19 cellular contexts compared by ENCODE assay signal in genomic region chr20:3706774-3707507, GRCh38. TPM values are rescaled to one million over a fixed set of nuclear protein-coding genes. Genes with fewer than 3 reads are reported as not detected.
DNase-seq lines count a peak whose midpoint lies in the region; TF ChIP-seq lines count a peak whose summit lies in the region.
"Had no signal": no experiment of that assay in that cellular context is flagged by ENCODE, and none has a peak within 500 bp of the region (broad histone marks: within the 10 kb centered on the region; RNA-seq: fewer than 3 reads in every experiment).

No MANE protein-coding gene starts in this region.

- H3K4me1 ChIP-seq in GM23248 (ENCODE audit: insufficient read depth) (no peaks in the 10 kb centered on the region; the same call in 1 of the 2 replicates), PC-9 (replicated peaks; ENCODE audit: insufficient read depth) (no peaks in the 10 kb centered on the region)
- H3K4me1 ChIP-seq: prostate gland had no signal

- H3K4me1 Mint-ChIP-seq in glutamatergic neuron (ENCODE audit: low read depth, unreplicated experiment), result no peaks in the 10 kb centered on the region

- no peak overlapping the region for H3K27ac Mint-ChIP-seq in glutamatergic neuron (ENCODE audit: unreplicated experiment)
- H3K27ac Mint-ChIP-seq: activated CD8-positive, alpha-beta memory T cell treated with anti-CD3 and anti-CD28 coated beads, Interleukin-2, amount 10 ng/mL, durations not matched to agents 7 days and 5 days; CD4-positive, alpha-beta T cell; type B pancreatic cell had no signal

- no peak overlapping the region for H3K9ac ChIP-seq in GM23248

- H2AFZ ChIP-seq in GM23248 (no peak overlapping the region), PC-9 (no peak overlapping the region)

- WGBS in GM23248 (ENCODE audit: low coverage in 1 of 2, low lambda C conversion rate in 2 of 2, missing lambda C conversion rate in 2 of 2), 2 experiments, result 60 to 62% methylated on average over 9 to 10 of the region's 10 CpGs

- intact Hi-C loops in PC-9 (cut with micrococcal nuclease; ENCODE audit: unreplicated experiment), result no loop called here

- BruUV-seq in PC-9 (replicated peaks; lab: Mats Ljungman, UMichigan), result no TSS peak

- peaks cover 3% of the 10 kb centered on the region for H3K9me3 Mint-ChIP-seq in glutamatergic neuron (ENCODE audit: unreplicated experiment)
- H3K9me3 Mint-ChIP-seq: CD4-positive, alpha-beta T cell; naive thymus-derived CD4-positive, alpha-beta T cell; type B pancreatic cell had no signal

- H3K36me3 Mint-ChIP-seq in glutamatergic neuron (ENCODE audit: unreplicated experiment), result no peaks in the 10 kb centered on the region
- H3K36me3 Mint-ChIP-seq: activated CD8-positive, alpha-beta memory T cell treated with anti-CD3 and anti-CD28 coated beads, Interleukin-2, amount 10 ng/mL, durations not matched to agents 7 days and 5 days; naive thymus-derived CD4-positive, alpha-beta T cell; type B pancreatic cell had no signal

- H3K9me2 ChIP-seq in GM23248 (ENCODE audit: insufficient read depth) (no peaks in the 10 kb centered on the region), PC-9 (ENCODE audit: insufficient read depth) (no peaks in the 10 kb centered on the region)

- H3K27ac ChIP-seq in GM23248 (no peak overlapping the region), PC-9 (no peak overlapping the region)
- H3K27ac ChIP-seq: cardiac muscle cell, prostate gland, VCaP had no signal

- H3K4me3 Mint-ChIP-seq in glutamatergic neuron (ENCODE audit: unreplicated experiment), result no peak overlapping the region
- H3K4me3 Mint-ChIP-seq: activated CD8-positive, alpha-beta memory T cell treated with anti-CD3 and anti-CD28 coated beads, Interleukin-2, amount 10 ng/mL, durations not matched to agents 7 days and 5 days; CD4-positive, alpha-beta T cell; naive thymus-derived CD4-positive, alpha-beta T cell; type B pancreatic cell had no signal

- CTCF ChIA-PET in PC-9 (lab: Charles Lee), result no interaction called here

- H3F3A ChIP-seq in GM23248 (ENCODE audit: insufficient read depth) (peaks cover 5% of the 10 kb centered on the region; the same call in 1 of the 2 replicates), PC-9 (ENCODE audit: insufficient read depth, low read depth) (no peaks in the 10 kb centered on the region)

- peak; percentile 81 for DNase-seq in GM23248
- peak; percentile 44 to 61 for DNase-seq in PC-9
- DNase-seq in foreskin fibroblast, result peak; percentile 46 to 70
- DNase-seq in retinal pigment epithelial cell (ENCODE audit: low read depth), result peak; percentile 22
- DNase-seq in NCI-H1436 (lab: John Stamatoyannopoulos, UW), result no peak
- no peak for DNase-seq in glutamatergic neuron
- DNase-seq in COR-L47 (lab: John Stamatoyannopoulos, UW), result no peak
- DNase-seq in NCI-H1048 (lab: John Stamatoyannopoulos, UW), result no peak
- DNase-seq: activated CD8-positive, alpha-beta memory T cell treated with anti-CD3 and anti-CD28 coated beads, Interleukin-2, amount 10 ng/mL, durations not matched to agents 7 days and 5 days; activated naive CD4-positive, alpha-beta T cell; CD4-positive, alpha-beta T cell; MV-4-11; naive thymus-derived CD4-positive, alpha-beta T cell; NCI-H2171 treated with DMSO at 0.1 percent for 48 hours; SW 1271 had no signal

- H3K4me3 ChIP-seq in GM23248, result no peak overlapping the region
- H3K4me3 ChIP-seq in PC-9, result no peak overlapping the region
- no peak overlapping the region for H3K4me3 ChIP-seq in foreskin fibroblast (ENCODE audit: low read depth in 1 of 2, low read length in 2 of 2)
- H3K4me3 ChIP-seq in retinal pigment epithelial cell (ENCODE audit: low read length), result no peak overlapping the region
- H3K4me3 ChIP-seq: cardiac muscle cell, prostate gland had no signal

- no peaks in the 10 kb centered on the region for H3K79me2 ChIP-seq in GM23248 (ENCODE audit: insufficient read depth)
- no peaks in the 10 kb centered on the region for H3K79me2 ChIP-seq in PC-9 (ENCODE audit: low read depth)

- POLR2A ChIA-PET in PC-9 (lab: Charles Lee; ENCODE audit: unreplicated experiment), result interaction anchor here (0.5 to 0.7 kb wide), 2 partner anchors 61 to 72 kb away, joined by 3 read pairs; partner anchors contain the start of gene ADISSP

- TF ChIP-seq CTCF in PC-9 (conservative IDR thresholded peaks at IDR 0.05), result no peak
- TF ChIP-seq CTCF in foreskin fibroblast (IDR thresholded peaks at IDR 0.05; ENCODE audit: low read depth, low read length), result no peak
- no peak for TF ChIP-seq CTCF in retinal pigment epithelial cell (conservative IDR thresholded peaks at IDR 0.05; ENCODE audit: low read depth, low read length)
- no peak for TF ChIP-seq CTCF in glutamatergic neuron (IDR thresholded peaks at IDR 0.05; ENCODE audit: partially characterized antibody, unreplicated experiment)

- H3K4me2 ChIP-seq in GM23248 (ENCODE audit: unreplicated experiment), result no peak overlapping the region
- no peak overlapping the region for H3K4me2 ChIP-seq in PC-9

- H3K27me3 ChIP-seq in GM23248 (replicated peaks; ENCODE audit: insufficient read depth) (no peaks in the 10 kb centered on the region), PC-9 (ENCODE audit: insufficient read depth, low read depth) (no peaks in the 10 kb centered on the region)
- H3K27me3 ChIP-seq: cardiac muscle cell had no signal

- no peaks in the 10 kb centered on the region for H3K9me3 ChIP-seq in GM23248 (ENCODE audit: low read depth)
- H3K9me3 ChIP-seq in PC-9 (ENCODE audit: insufficient read depth, low read depth), result no peaks in the 10 kb centered on the region
- H3K9me3 ChIP-seq: prostate gland had no signal

- no peaks in the 10 kb centered on the region for H4K20me1 ChIP-seq in GM23248 (ENCODE audit: insufficient read depth)
- no peaks in the 10 kb centered on the region for H4K20me1 ChIP-seq in PC-9 (ENCODE audit: insufficient read depth)

- no peaks in the 10 kb centered on the region for H3K36me3 ChIP-seq in GM23248 (ENCODE audit: low read depth)
- no peaks in the 10 kb centered on the region for H3K36me3 ChIP-seq in PC-9 (ENCODE audit: low read depth)
- H3K36me3 ChIP-seq: cardiac muscle cell, prostate gland had no signal

- in situ Hi-C loops in GM23248 (cut with MboI), result no loop called here

- peaks cover 3% of the 10 kb centered on the region for H3K27me3 Mint-ChIP-seq in glutamatergic neuron (ENCODE audit: unreplicated experiment)

RNA-seq across cellular contexts. Expression of gene SIGLEC1, which starts 5.5 kb away (rescaled TPM):
- total RNA-seq in GM23248 (2014; rRNA removed; shearing (Covaris generic)), result not detected in 2 replicates
- not detected in 2 replicates for polyA plus RNA-seq in GM23248 (2016; fragmentation: Nextera tagmentation; extraction: Ambion mirVana)
- total RNA-seq in PC-9 (2021) (0.13 TPM in 1 of 2 replicates, not detected in the other), glutamatergic neuron (ENCODE audit: unreplicated experiment) (not detected)
- total RNA-seq: activated CD8-positive, alpha-beta memory T cell treated with anti-CD3 and anti-CD28 coated beads, Interleukin-2, amount 10 ng/mL, durations not matched to agents 7 days and 5 days; cardiac muscle cell had no signal
- polyA plus RNA-seq: cardiac muscle cell; naive thymus-derived CD4-positive, alpha-beta T cell had no signal

RNA-seq across cellular contexts. Expression of gene ADAM33, which starts 25.1 kb away (rescaled TPM):
- 53.1 and 57.9 TPM in 2 replicates for total RNA-seq in GM23248 (2014; rRNA removed; shearing (Covaris generic))
- polyA plus RNA-seq in GM23248 (2016; fragmentation: Nextera tagmentation; extraction: Ambion mirVana), result 17.4 and 22.6 TPM in 2 replicates
- total RNA-seq in PC-9 (2021) (not detected in 2 replicates), glutamatergic neuron (ENCODE audit: unreplicated experiment) (0.27 TPM)
- total RNA-seq: activated CD8-positive, alpha-beta memory T cell treated with anti-CD3 and anti-CD28 coated beads, Interleukin-2, amount 10 ng/mL, durations not matched to agents 7 days and 5 days; CD4-positive, alpha-beta T cell had no signal
- polyA plus RNA-seq: naive thymus-derived CD4-positive, alpha-beta T cell had no signal

RNA-seq across cellular contexts. Expression of gene HSPA12B, which starts 25.5 kb away (rescaled TPM):
- not detected in 2 replicates for total RNA-seq in GM23248 (2014; rRNA removed; shearing (Covaris generic))
- polyA plus RNA-seq in GM23248 (2016; fragmentation: Nextera tagmentation; extraction: Ambion mirVana), result 0.06 and 0.11 TPM in 2 replicates
- total RNA-seq in PC-9 (2021) (not detected in 2 replicates), glutamatergic neuron (ENCODE audit: unreplicated experiment) (0.44 TPM)
- total RNA-seq: activated CD8-positive, alpha-beta memory T cell treated with anti-CD3 and anti-CD28 coated beads, Interleukin-2, amount 10 ng/mL, durations not matched to agents 7 days and 5 days; naive thymus-derived CD4-positive, alpha-beta T cell had no signal
- polyA plus RNA-seq: cardiac muscle cell had no signal

RNA-seq across cellular contexts. Expression of gene GFRA4, which starts 43.7 kb away (rescaled TPM):
- not detected in 2 replicates for total RNA-seq in GM23248 (2014; rRNA removed; shearing (Covaris generic))
- polyA plus RNA-seq in GM23248 (2016; fragmentation: Nextera tagmentation; extraction: Ambion mirVana), result not detected in 2 replicates
- total RNA-seq in PC-9 (2021) (not detected in 2 replicates), glutamatergic neuron (ENCODE audit: unreplicated experiment) (not detected)
- total RNA-seq: activated CD8-positive, alpha-beta memory T cell treated with anti-CD3 and anti-CD28 coated beads, Interleukin-2, amount 10 ng/mL, durations not matched to agents 7 days and 5 days; cardiac muscle cell; CD4-positive, alpha-beta T cell; naive thymus-derived CD4-positive, alpha-beta T cell; prostate gland had no signal
- polyA plus RNA-seq: cardiac muscle cell; naive thymus-derived CD4-positive, alpha-beta T cell had no signal

Comparison
In these comparisons a context has a peak if more than half of its experiments do, and no peak if none do; other contexts are left out.
1. DNase-seq: peak in GM23248 (single experiment), PC-9 (2 of 2), foreskin fibroblast (2 of 2) and retinal pigment epithelial cell (single experiment); none in NCI-H1436 (single experiment), glutamatergic neuron (single experiment), COR-L47 (single experiment) and NCI-H1048 (single experiment).
2. RNA of gene ADAM33, which starts 25.1 kb away (total RNA-seq): 53.1 to 57.9 TPM in GM23248; 0.27 TPM in glutamatergic neuron (single experiment) and not detected in PC-9; every median in the first group is over 10 times any median in the second.